ENCODE assay signal across 21 cellular contexts in genomic region chr16:67647111-67647651, GRCh38. TPM values are rescaled to one million over a fixed set of nuclear protein-coding genes. Genes with fewer than 3 reads are reported as not detected.
DNase-seq lines count a peak whose midpoint lies in the region; ATAC-seq lines count a peak whose summit lies in the region.
"Had no signal": no experiment of that assay in that cellular context is flagged by ENCODE, and none has a peak within 500 bp of the region (broad histone marks: within the 10 kb centered on the region; RNA-seq: fewer than 3 reads in every experiment).

No MANE protein-coding gene starts in this region.

- H3K4me3 Mint-ChIP-seq in dendritic cell treated with granulocyte-macrophage colony-stimulating factor and Interleukin-4, amounts not matched to agents 40 ng/mL and 50 ng/mL, for 4 days, result no peak overlapping the region
- no peak overlapping the region for H3K4me3 Mint-ChIP-seq in stimulated activated memory B cell treated with anti-CD40 and anti-IgM and Interleukin-4, amounts not matched to agents 10 μg/mL and 1 μg/mL and 100 μg/mL, for 72 hours

- H3K36me3 Mint-ChIP-seq in activated naive CD4-positive, alpha-beta T cell treated with anti-CD3 and anti-CD28 coated beads, Interleukin-2, amount 50 U/mL, for 72 hours, result peaks cover 0 to 17% of the 10 kb centered on the region in 2 donors
- no peaks in the 10 kb centered on the region for H3K36me3 Mint-ChIP-seq in dendritic cell treated with granulocyte-macrophage colony-stimulating factor and Interleukin-4, amounts not matched to agents 40 ng/mL and 50 ng/mL, for 4 days (ENCODE audit: low read depth)
- peaks cover 46% of the 10 kb centered on the region for H3K36me3 Mint-ChIP-seq in stimulated activated memory B cell treated with anti-CD40 and anti-IgM and Interleukin-4, amounts not matched to agents 10 μg/mL and 1 μg/mL and 100 μg/mL, for 72 hours

- H3K27ac Mint-ChIP-seq in activated naive CD4-positive, alpha-beta T cell treated with anti-CD3 and anti-CD28 coated beads, Interleukin-2, amount 50 U/mL, for 72 hours, result peak overlapping the region; percentile 50 to 59
- H3K27ac Mint-ChIP-seq in dendritic cell treated with granulocyte-macrophage colony-stimulating factor and Interleukin-4, amounts not matched to agents 40 ng/mL and 50 ng/mL, for 4 days, result peak overlapping the region; percentile 43
- peak overlapping the region; percentile 90 for H3K27ac Mint-ChIP-seq in stimulated activated memory B cell treated with anti-CD40 and anti-IgM and Interleukin-4, amounts not matched to agents 10 μg/mL and 1 μg/mL and 100 μg/mL, for 72 hours
- H3K27ac Mint-ChIP-seq: H9 had no signal

- intact Hi-C loops in dendritic cell treated with granulocyte-macrophage colony-stimulating factor and Interleukin-4, amounts not matched to agents 40 ng/mL and 50 ng/mL, for 4 days (cut with micrococcal nuclease), result no loop called here

- ATAC-seq in activated naive CD4-positive, alpha-beta T cell treated with anti-CD3 and anti-CD28 coated beads, Interleukin-2, amount 50 U/mL, for 72 hours, result no peak
- ATAC-seq in stimulated activated memory B cell treated with anti-CD40 and anti-IgM and Interleukin-4, amounts not matched to agents 10 μg/mL and 1 μg/mL and 100 μg/mL, for 72 hours, result no peak
- ATAC-seq: naive thymus-derived CD8-positive, alpha-beta T cell had no signal

- DNase-seq in activated naive CD4-positive, alpha-beta T cell treated with anti-CD3 and anti-CD28 coated beads, Interleukin-2, amount 50 U/mL, for 72 hours (ENCODE audit: low spot score in 2 of 2), result no peak
- no peak for DNase-seq in activated naive CD4-positive, alpha-beta T cell (lab: John Stamatoyannopoulos, UW)
- peak; percentile 76 for DNase-seq in HPDE6-E6E7 (ENCODE audit: extremely low spot score)
- no peak for DNase-seq in putamen (ENCODE audit: low spot score)
- no peak for DNase-seq in SIG-M5 (lab: John Stamatoyannopoulos, UW)
- DNase-seq in NCI-H128 (lab: John Stamatoyannopoulos, UW; ENCODE audit: unreplicated experiment), result no peak
- DNase-seq: activated CD4-positive, alpha-beta T cell treated with anti-CD3 and anti-CD28 coated beads, Interleukin-2, amount 50 U/mL, for 48 hours; amygdala; Caco-2; central memory CD4-positive, alpha-beta T cell; H9; KG1; mesenchymal stem cell; naive thymus-derived CD8-positive, alpha-beta T cell; NCI-H1048; NCI-H2081; NCI-H524; stimulated activated CD4-positive, alpha-beta T cell treated with anti-CD3 and anti-CD28 coated beads, Interleukin-1b, Interleukin-23, amount 100 ng/mL, for 48 hours had no signal

- H3K27me3 Mint-ChIP-seq in dendritic cell treated with granulocyte-macrophage colony-stimulating factor and Interleukin-4, amounts not matched to agents 40 ng/mL and 50 ng/mL, for 4 days, result peaks cover 36% of the 10 kb centered on the region
- H3K27me3 Mint-ChIP-seq in stimulated activated memory B cell treated with anti-CD40 and anti-IgM and Interleukin-4, amounts not matched to agents 10 μg/mL and 1 μg/mL and 100 μg/mL, for 72 hours, result no peaks in the 10 kb centered on the region
- H3K27me3 Mint-ChIP-seq: naive thymus-derived CD8-positive, alpha-beta T cell had no signal

- H3K4me1 Mint-ChIP-seq in dendritic cell treated with granulocyte-macrophage colony-stimulating factor and Interleukin-4, amounts not matched to agents 40 ng/mL and 50 ng/mL, for 4 days (ENCODE audit: low read depth), result no peaks in the 10 kb centered on the region
- peaks cover 21% of the 10 kb centered on the region for H3K4me1 Mint-ChIP-seq in stimulated activated memory B cell treated with anti-CD40 and anti-IgM and Interleukin-4, amounts not matched to agents 10 μg/mL and 1 μg/mL and 100 μg/mL, for 72 hours

- H3K9me3 Mint-ChIP-seq in activated naive CD4-positive, alpha-beta T cell treated with anti-CD3 and anti-CD28 coated beads, Interleukin-2, amount 50 U/mL, for 72 hours, result no peaks in the 10 kb centered on the region
- no peaks in the 10 kb centered on the region for H3K9me3 Mint-ChIP-seq in dendritic cell treated with granulocyte-macrophage colony-stimulating factor and Interleukin-4, amounts not matched to agents 40 ng/mL and 50 ng/mL, for 4 days
- no peaks in the 10 kb centered on the region for H3K9me3 Mint-ChIP-seq in stimulated activated memory B cell treated with anti-CD40 and anti-IgM and Interleukin-4, amounts not matched to agents 10 μg/mL and 1 μg/mL and 100 μg/mL, for 72 hours
- H3K9me3 Mint-ChIP-seq: activated T-helper 1 cell treated with anti-CD3 and anti-CD28 coated beads, Interleukin-12 subunit alpha, Interleukin-12 subunit beta, Interleukin-2, Interleukin-4 antibody, amounts not matched to agents 30 ng/mL and 10 ng/mL and 1 ng/mL, durations not matched to agents 14 hours and 24 hours and 36 hours; H9; naive thymus-derived CD8-positive, alpha-beta T cell had no signal

RNA-seq across cellular contexts. Expression of gene CARMIL2, which starts 2.2 kb away (rescaled TPM):
- 100 to 1,000 TPM; 133 to 180 TPM for total RNA-seq in activated naive CD4-positive, alpha-beta T cell treated with anti-CD3 and anti-CD28 coated beads, Interleukin-2, amount 50 U/mL, for 72 hours

RNA-seq across cellular contexts. Expression of gene ACD, which starts 12.9 kb away (rescaled TPM):
- 10 to 100 TPM; 54.0 to 58.0 TPM for total RNA-seq in activated naive CD4-positive, alpha-beta T cell treated with anti-CD3 and anti-CD28 coated beads, Interleukin-2, amount 50 U/mL, for 72 hours

RNA-seq across cellular contexts. Expression of gene PARD6A, which starts 13.6 kb away (rescaled TPM):
- 10 to 100 TPM; 10.8 to 17.6 TPM for total RNA-seq in activated naive CD4-positive, alpha-beta T cell treated with anti-CD3 and anti-CD28 coated beads, Interleukin-2, amount 50 U/mL, for 72 hours

RNA-seq across cellular contexts. Expression of gene ENKD1, which starts 19.4 kb away (rescaled TPM):
- total RNA-seq in activated naive CD4-positive, alpha-beta T cell treated with anti-CD3 and anti-CD28 coated beads, Interleukin-2, amount 50 U/mL, for 72 hours, result 10 to 100 TPM in 1 of 2 donors, 1 to 10 TPM in 1; 2.4 to 11.0 TPM

RNA-seq across cellular contexts. Expression of gene C16orf86, which starts 19.4 kb away (rescaled TPM):
- 1 to 10 TPM; 2.0 to 2.1 TPM for total RNA-seq in activated naive CD4-positive, alpha-beta T cell treated with anti-CD3 and anti-CD28 coated beads, Interleukin-2, amount 50 U/mL, for 72 hours
